In genomic region chr13:111429064-111429558, GRCh38 we compare ENCODE assay signal across 8 cellular contexts.
DNase-seq lines count a peak whose midpoint lies in the region; ATAC-seq, FAIRE-seq and TF ChIP-seq lines count a peak whose summit lies in the region.

No MANE protein-coding gene starts in this region.

- no peak overlapping the region for H3K4me3 Mint-ChIP-seq in T-helper 2 cell treated with Interferon-gamma antibody and Interleukin-4, amounts not matched to agents 5 μg/mL and 100 μg/mL, for 36 hours
- peak overlapping the region; percentile 68 for H3K4me3 Mint-ChIP-seq in nephron progenitor cell

- H3K9me3 ChIP-seq in HUES64 (ENCODE audit: insufficient read depth, low read depth, low read length) = no peaks in the 10 kb centered on the region
- no peaks in the 10 kb centered on the region for H3K9me3 ChIP-seq in endothelial cell of umbilical vein (replicated peaks; ENCODE audit: control insufficient read depth, insufficient read depth, low read length)

- H3K4me1 Mint-ChIP-seq in T-helper 2 cell treated with Interferon-gamma antibody and Interleukin-4, amounts not matched to agents 5 μg/mL and 100 μg/mL, for 36 hours (ENCODE audit: low read depth) = no peaks in the 10 kb centered on the region
- peaks cover 17% of the 10 kb centered on the region for H3K4me1 Mint-ChIP-seq in nephron progenitor cell

- dilution Hi-C loops in endothelial cell of umbilical vein (cut with MboI; ENCODE audit: extremely low pct_ligation_motif_present, low sequenced_read_pairs) = no loop called here

- no peaks in the 10 kb centered on the region for H3K9me1 ChIP-seq in endothelial cell of umbilical vein (replicated peaks; ENCODE audit: control insufficient read depth, extremely low read depth, insufficient read depth, low read length)

- H3K4me2 ChIP-seq in endothelial cell of umbilical vein (ENCODE audit: insufficient read depth, low read length) = no peak overlapping the region

- 11% methylated on average over 11 of the region's 12 CpGs for WGBS in HUES64

- no TSS peak for BruUV-seq in endothelial cell of umbilical vein (replicated peaks; lab: Mats Ljungman, UMichigan)

- H2AFZ ChIP-seq in endothelial cell of umbilical vein (ENCODE audit: low read depth, low read length) = no peak overlapping the region

- peak; percentile 82 for ATAC-seq in GM18511 (IDR thresholded peaks at IDR 0.05; ENCODE audit: unreplicated experiment)
- no peak for ATAC-seq in GM18505 (IDR thresholded peaks at IDR 0.05; ENCODE audit: unreplicated experiment)

- H3K9me3 Mint-ChIP-seq in T-helper 2 cell treated with Interferon-gamma antibody and Interleukin-4, amounts not matched to agents 5 μg/mL and 100 μg/mL, for 36 hours = no peaks in the 10 kb centered on the region
- H3K9me3 Mint-ChIP-seq in nephron progenitor cell = no peaks in the 10 kb centered on the region

- no peaks in the 10 kb centered on the region for H4K20me1 ChIP-seq in endothelial cell of umbilical vein (replicated peaks; ENCODE audit: control insufficient read depth, extremely low read depth, insufficient read depth, low read length)

- no peaks in the 10 kb centered on the region for H3K27me3 ChIP-seq in HUES64 (ENCODE audit: insufficient read depth, low read length)
- H3K27me3 ChIP-seq in endothelial cell of umbilical vein (ENCODE audit: control insufficient read depth in 2 of 2, insufficient read depth in 2 of 2, low read length in 2 of 2) = no peaks in the 10 kb centered on the region

- no peak overlapping the region for H3K4me3 ChIP-seq in AG10803 (ENCODE audit: low read length)
- peak overlapping the region; percentile 79 for H3K4me3 ChIP-seq in HUES64 (ENCODE audit: low read length)
- no peak overlapping the region for H3K4me3 ChIP-seq in endothelial cell of umbilical vein (replicated peaks in 1 of 3; ENCODE audit: insufficient read depth in 1 of 3, low read depth in 1 of 3, low read length in 3 of 3)

- FAIRE-seq in endothelial cell of umbilical vein (lab: Jason Lieb, UNC) = peak; percentile 26

- peaks cover 15% of the 10 kb centered on the region for H3K27me3 Mint-ChIP-seq in T-helper 2 cell treated with Interferon-gamma antibody and Interleukin-4, amounts not matched to agents 5 μg/mL and 100 μg/mL, for 36 hours (ENCODE audit: low read depth)
- peaks cover 30% of the 10 kb centered on the region for H3K27me3 Mint-ChIP-seq in nephron progenitor cell (ENCODE audit: low read depth, poor library complexity)

- POLR2A ChIA-PET in endothelial cell of umbilical vein (lab: Charles Lee) = no interaction called here

- no peak overlapping the region for H3K27ac Mint-ChIP-seq in T-helper 2 cell treated with Interferon-gamma antibody and Interleukin-4, amounts not matched to agents 5 μg/mL and 100 μg/mL, for 36 hours
- H3K27ac Mint-ChIP-seq in nephron progenitor cell = no peak overlapping the region

- CTCF ChIA-PET in endothelial cell of umbilical vein (lab: Charles Lee) = interaction anchor here (1.2 kb wide), 1 partner anchor 22 kb away, joined by 3 read pairs; no protein-coding TSS in a partner anchor

- no peak for TF ChIP-seq POLR2A in endothelial cell of umbilical vein (IDR thresholded peaks at IDR 0.05; ENCODE audit: low read depth, low read length)
- TF ChIP-seq POLR2A in GM18505 (IDR thresholded peaks at IDR 0.05; ENCODE audit: borderline replicate concordance, extremely low read depth, insufficient read depth, insufficient read length) = no peak

- no peaks in the 10 kb centered on the region for H3K4me1 ChIP-seq in HUES64 (ENCODE audit: insufficient read depth, low read length)
- H3K4me1 ChIP-seq in endothelial cell of umbilical vein (ENCODE audit: control insufficient read depth, extremely low read depth, insufficient read depth, low read length) = no peaks in the 10 kb centered on the region

- H3K79me2 ChIP-seq in endothelial cell of umbilical vein (ENCODE audit: control insufficient read depth, insufficient read depth, low read length) = no peaks in the 10 kb centered on the region

- peak; percentile 64 for TF ChIP-seq CTCF in AG10803 (conservative IDR thresholded peaks at IDR 0.05; ENCODE audit: low read length)
- peak; percentile 42 to 49 for TF ChIP-seq CTCF in endothelial cell of umbilical vein (IDR thresholded peaks at IDR 0.05; ENCODE audit: extremely low read depth in 1 of 2, insufficient read depth in 1 of 2, low read depth in 1 of 2, low read length in 2 of 2)
- TF ChIP-seq CTCF in nephron progenitor cell (IDR thresholded peaks at IDR 0.05) = peak; percentile 62

- H3K36me3 ChIP-seq in HUES64 (ENCODE audit: insufficient read depth, low read length) = no peaks in the 10 kb centered on the region
- H3K36me3 ChIP-seq in endothelial cell of umbilical vein (ENCODE audit: control insufficient read depth in 2 of 2, extremely low read depth in 1 of 2, insufficient read depth in 2 of 2, low read length in 2 of 2) = no peaks in the 10 kb centered on the region

- H3K27ac ChIP-seq in HUES64 (ENCODE audit: low read depth, low read length) = no peak overlapping the region
- H3K27ac ChIP-seq in endothelial cell of umbilical vein (ENCODE audit: insufficient read depth, low read depth, low read length) = no peak overlapping the region

- H3K9ac ChIP-seq in HUES64 (ENCODE audit: low read depth, low read length) (no peak overlapping the region), endothelial cell of umbilical vein (replicated peaks; ENCODE audit: extremely low read depth, insufficient read depth, low read length) (no peak overlapping the region)

- intact Hi-C loops in endothelial cell of umbilical vein (cut with micrococcal nuclease) = no loop called here

- no peaks in the 10 kb centered on the region for H3K36me3 Mint-ChIP-seq in T-helper 2 cell treated with Interferon-gamma antibody and Interleukin-4, amounts not matched to agents 5 μg/mL and 100 μg/mL, for 36 hours (ENCODE audit: low read depth)
- H3K36me3 Mint-ChIP-seq in nephron progenitor cell (ENCODE audit: low read depth) = no peaks in the 10 kb centered on the region

- peak; percentile 31 for DNase-seq in AG10803 (ENCODE audit: low read depth)
- peak; percentile 12 for DNase-seq in T-helper 2 cell treated with Interferon-gamma antibody and Interleukin-4, amounts not matched to agents 5 μg/mL and 100 μg/mL, for 36 hours (ENCODE audit: low spot score)
- peak; percentile 27 for DNase-seq in endothelial cell of umbilical vein (ENCODE audit: low read depth, low spot score)
- peak; percentile 70 for DNase-seq in nephron progenitor cell
- no peak for DNase-seq in middle frontal gyrus (ENCODE audit: extremely low spot score, low spot score)

TF ChIP-seq in endothelial cell of umbilical vein, 7 proteins besides CTCF, POLR2A, EP300 and RAD21:
- TF ChIP-seq GATA2 (IDR thresholded peaks at IDR 0.05; ENCODE audit: insufficient read depth, insufficient read length, low read depth, low read length) (no peak), FOS (IDR thresholded peaks at IDR 0.05; ENCODE audit: borderline replicate concordance, insufficient read depth, low read length) (no peak), MYC (IDR thresholded peaks at IDR 0.05; ENCODE audit: low read depth, low read length) (no peak), JUN (IDR thresholded peaks at IDR 0.05; ENCODE audit: borderline replicate concordance, insufficient read depth, insufficient read length, low read depth) (no peak), POLR2AphosphoS5 (IDR thresholded peaks at IDR 0.05; ENCODE audit: insufficient read depth, low read depth, low read length) (no peak)
